ENCODE assay signal across 22 cellular contexts in the genomic region with DNA sequence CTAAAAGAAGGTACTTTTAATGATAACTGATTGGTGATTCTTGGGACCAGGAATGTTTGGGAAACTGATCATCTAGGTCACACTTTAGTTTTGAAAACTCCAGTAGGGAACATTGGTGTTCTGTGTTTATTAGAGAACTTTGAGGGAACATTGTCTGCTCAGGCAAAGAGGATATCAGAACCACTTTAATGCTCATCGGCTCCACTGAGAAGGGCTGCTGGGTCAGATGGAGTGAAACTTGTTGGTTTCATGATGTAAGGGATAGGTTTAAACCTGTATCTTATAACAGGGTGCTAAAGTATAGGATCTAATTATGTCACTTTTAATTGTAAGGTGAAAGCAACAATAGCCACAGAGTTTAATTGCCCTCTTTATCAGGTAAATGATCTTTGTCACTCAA. TPM values are rescaled to one million over a fixed set of nuclear protein-coding genes. Genes with fewer than 3 reads are reported as not detected.
DNase-seq lines count a peak whose midpoint lies in the region; ATAC-seq and TF ChIP-seq lines count a peak whose summit lies in the region.
"Had no signal": no experiment of that assay in that cellular context is flagged by ENCODE, and none has a peak within 500 bp of the region (broad histone marks: within the 10 kb centered on the region; RNA-seq: fewer than 3 reads in every experiment).

No MANE protein-coding gene starts in this region.

- H2AFZ ChIP-seq in HCT116 (ENCODE audit: low read depth, low read length, poor library complexity, severe bottlenecking) = peak overlapping the region; percentile 69

- BruUV-seq in HCT116 (replicated peaks; lab: Mats Ljungman, UMichigan) = no TSS peak

- H3K9me3 ChIP-seq in HCT116 (ENCODE audit: control insufficient read depth in 1 of 2, insufficient read depth in 1 of 2, low read depth in 1 of 2, low read length in 2 of 2) (no peaks in the 10 kb centered on the region), endocrine pancreas (ENCODE audit: control insufficient read depth, low read length) (no peaks in the 10 kb centered on the region), prostate gland (no peaks in the 10 kb centered on the region)
- H3K9me3 ChIP-seq: transverse colon had no signal

- no peaks in the 10 kb centered on the region for H4K20me1 ChIP-seq in HCT116 (ENCODE audit: insufficient read depth)

- 38% methylated on average over 1 of the region's 1 CpG for WGBS in prostate gland

- no peaks in the 10 kb centered on the region for H3K9me2 ChIP-seq in HCT116 (ENCODE audit: insufficient read depth)

- H3K9ac ChIP-seq in HCT116 (ENCODE audit: low read length) (no peak overlapping the region), endocrine pancreas (ENCODE audit: control insufficient read depth, insufficient read depth, low read length) (no peak overlapping the region)

- POLR2A ChIA-PET in HCT116 (lab: Charles Lee) (no interaction called here), HEK293T (lab: Yijun Ruan, JAX) (interaction anchor here (0.6 kb wide), 1 partner anchor 14 kb away, joined by 4 read pairs; no protein-coding TSS in a partner anchor)

- peaks cover 10 to 15% of the 10 kb centered on the region in 2 experiments; a peak in 3 of 4 replicates for H3K4me1 ChIP-seq in HCT116 (ENCODE audit: control insufficient read depth in 1 of 2, insufficient read depth in 2 of 2, low read length in 2 of 2)
- no peaks in the 10 kb centered on the region for H3K4me1 ChIP-seq in endocrine pancreas (ENCODE audit: control insufficient read depth, insufficient read depth, low read length)
- peaks cover 3% of the 10 kb centered on the region for H3K4me1 ChIP-seq in prostate gland (replicated peaks)

- H3K79me2 ChIP-seq in HCT116 (ENCODE audit: insufficient read depth, low read length) = no peaks in the 10 kb centered on the region

- H3K27ac ChIP-seq in HCT116 (ENCODE audit: low read depth, low read length) (no peak overlapping the region), prostate gland (peak overlapping the region; percentile 30 to 67)
- H3K27ac ChIP-seq: HL-60, transverse colon had no signal

- TF ChIP-seq POLR2A in HCT116 (IDR thresholded peaks at IDR 0.05; ENCODE audit: borderline replicate concordance, extremely low read depth, insufficient read depth, insufficient read length) (no peak), prostate gland (IDR thresholded peaks at IDR 0.05) (no peak)

- peak overlapping the region; percentile 74 for H3K4me2 ChIP-seq in HCT116 (ENCODE audit: low read length)

- no peak overlapping the region for H3K4me3 ChIP-seq in HCT116 (replicated peaks in 1 of 2; ENCODE audit: low read depth in 1 of 2, low read length in 2 of 2)
- H3K4me3 ChIP-seq in endocrine pancreas (ENCODE audit: control insufficient read depth, insufficient read depth, low read length) = peak overlapping the region; percentile 35
- no peak overlapping the region for H3K4me3 ChIP-seq in prostate gland
- H3K4me3 ChIP-seq: lung, transverse colon had no signal

- intact Hi-C loops in HCT116 (cut with micrococcal nuclease) = no loop called here
- intact Hi-C loops in prostate gland (cut with DNase I) = no loop called here

- TF ChIP-seq RAD21 in HCT116 (IDR thresholded peaks at IDR 0.05; ENCODE audit: low read depth) = no peak

- TF ChIP-seq CTCF in HCT116 (IDR thresholded peaks at IDR 0.05 in 2 of 3, conservative IDR thresholded peaks at IDR 0.05 in 1 of 3; ENCODE audit: borderline replicate concordance in 1 of 3, insufficient read depth in 1 of 3, low read depth in 2 of 3, low read length in 2 of 3) (no peak), prostate gland (IDR thresholded peaks at IDR 0.05) (no peak)

- RAD21 ChIA-PET in HCT116 (lab: Charles Lee; ENCODE audit: low non-redundant PET in 1 of 2, low total read pairs in 2 of 2, uncharacterized antibody in 2 of 2, unreplicated experiment in 2 of 2) = no interaction called here

- no peak for ATAC-seq in HCT116
- ATAC-seq: sciatic nerve had no signal

- H3K36me3 ChIP-seq in HCT116 (ENCODE audit: control insufficient read depth in 1 of 2, insufficient read depth in 2 of 2, low read length in 2 of 2) (no peaks in the 10 kb centered on the region), endocrine pancreas (ENCODE audit: control insufficient read depth, insufficient read depth, low read length) (no peaks in the 10 kb centered on the region), prostate gland (no peaks in the 10 kb centered on the region)
- H3K36me3 ChIP-seq: transverse colon had no signal

- H3K27me3 ChIP-seq in HCT116 (ENCODE audit: insufficient read depth, low read length) (no peaks in the 10 kb centered on the region), endocrine pancreas (ENCODE audit: control insufficient read depth, insufficient read depth, low read length) (no peaks in the 10 kb centered on the region), prostate gland (replicated peaks; ENCODE audit: insufficient read depth) (no peaks in the 10 kb centered on the region)
- H3K27me3 ChIP-seq: transverse colon had no signal

- CTCF ChIA-PET in HCT116 (lab: Charles Lee) = no interaction called here
- CTCF ChIA-PET in HEK293T (lab: Yijun Ruan, JAX) = no interaction called here

- DNase-seq in HCT116 (ENCODE audit: low read depth, low spot score) (no peak), NCI-H146 treated with DMSO at 0.1 percent for 48 hours (lab: John Stamatoyannopoulos, UW; ENCODE audit: unreplicated experiment) (peak; percentile 42), prostate gland (ENCODE audit: low spot score) (no peak), NCI-H345 treated with DMSO at 0.1 percent for 48 hours (lab: John Stamatoyannopoulos, UW; ENCODE audit: unreplicated experiment) (no peak), HEK293T (ENCODE audit: extremely low spot score) (no peak), amniotic stem cell (lab: John Stamatoyannopoulos, UW) (no peak), NK-92 (lab: John Stamatoyannopoulos, UW; ENCODE audit: unreplicated experiment) (no peak)
- DNase-seq: activated CD4-positive, alpha-beta T cell treated with anti-CD3 and anti-CD28 coated beads, Interleukin-2, amount 50 U/mL, for 4 hours; activated CD4-positive, CD25-positive, alpha-beta regulatory T cell; activated naive CD8-positive, alpha-beta T cell treated with anti-CD3 and anti-CD28 coated beads for 36 hours; CD4-positive, alpha-beta T cell; glutamatergic neuron; H7; NCI-H1436 treated with DMSO at 0.1 percent for 48 hours; NCI-H82; SHP77; T1000; transverse colon had no signal

TF ChIP-seq in HCT116, 20 proteins besides CTCF, POLR2A, EP300 and RAD21:
- no peak for TF ChIP-seq YY1 (IDR thresholded peaks at IDR 0.05; ENCODE audit: extremely low read depth, insufficient replicate concordance, low read depth, low read length)

TF ChIP-seq in HEK293T, 16 proteins besides CTCF, POLR2A, EP300 and RAD21:
- TF ChIP-seq TARDBP (IDR thresholded peaks at IDR 0.05) = no peak
- no peak for TF ChIP-seq BHLHE40 (IDR thresholded peaks at IDR 0.05; ENCODE audit: borderline replicate concordance)
- TF ChIP-seq SUZ12 (IDR thresholded peaks at IDR 0.05) = no peak
- TF ChIP-seq FOXM1 (IDR thresholded peaks at IDR 0.05; ENCODE audit: borderline replicate concordance) = no peak
- TF ChIP-seq, protein P1, sequence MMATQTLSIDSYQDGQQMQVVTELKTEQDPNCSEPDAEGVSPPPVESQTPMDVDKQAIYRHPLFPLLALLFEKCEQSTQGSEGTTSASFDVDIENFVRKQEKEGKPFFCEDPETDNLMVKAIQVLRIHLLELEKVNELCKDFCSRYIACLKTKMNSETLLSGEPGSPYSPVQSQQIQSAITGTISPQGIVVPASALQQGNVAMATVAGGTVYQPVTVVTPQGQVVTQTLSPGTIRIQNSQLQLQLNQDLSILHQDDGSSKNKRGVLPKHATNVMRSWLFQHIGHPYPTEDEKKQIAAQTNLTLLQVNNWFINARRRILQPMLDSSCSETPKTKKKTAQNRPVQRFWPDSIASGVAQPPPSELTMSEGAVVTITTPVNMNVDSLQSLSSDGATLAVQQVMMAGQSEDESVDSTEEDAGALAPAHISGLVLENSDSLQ (IDR thresholded peaks at IDR 0.05) = no peak
- no peak for TF ChIP-seq FOXA1 (IDR thresholded peaks at IDR 0.05)
- no peak for TF ChIP-seq L3MBTL2 (conservative IDR thresholded peaks at IDR 0.05)
- TF ChIP-seq SP1 (IDR thresholded peaks at IDR 0.05) = no peak
- TF ChIP-seq LEF1 (IDR thresholded peaks at IDR 0.05; ENCODE audit: borderline replicate concordance) = no peak
- no peak for TF ChIP-seq NFRKB (IDR thresholded peaks at IDR 0.05)
- no peak for TF ChIP-seq ARNT (IDR thresholded peaks at IDR 0.05)
- no peak for TF ChIP-seq FOXK2 (IDR thresholded peaks at IDR 0.05)
- no peak for TF ChIP-seq ZNF384 (IDR thresholded peaks at IDR 0.05)
- TF ChIP-seq ELF4 (IDR thresholded peaks at IDR 0.05) = no peak
- TF ChIP-seq CTBP1 (IDR thresholded peaks at IDR 0.05; ENCODE audit: borderline replicate concordance) = no peak
- no peak for TF ChIP-seq HDGF (IDR thresholded peaks at IDR 0.05; ENCODE audit: borderline replicate concordance)
TF ChIP-seq in HEK293T: peak in this region for 0.

RNA-seq across cellular contexts. Expression of a gene that starts 14.2 kb away (rescaled TPM):
- total RNA-seq in HCT116 (2021; ENCODE audit: unreplicated experiment) (20.6 TPM), prostate gland (10 to 100 TPM; 43.9 to 51.9 TPM)
- polyA plus RNA-seq in HCT116 (2012) = 7.4 and 8.9 TPM in 2 replicates

RNA-seq across cellular contexts. Expression of a gene that starts 30.7 kb away (rescaled TPM):
- total RNA-seq in HCT116 (2021; ENCODE audit: unreplicated experiment) = 79.1 TPM
- polyA plus RNA-seq in HCT116 (2012) = 29.1 and 52.5 TPM in 2 replicates
- 10 to 100 TPM; 33.3 to 50.3 TPM for total RNA-seq in prostate gland
